14 cellular contexts compared by ENCODE assay signal in genomic region chr5:175516933-175517823, GRCh38. TPM values are rescaled to one million over a fixed set of nuclear protein-coding genes. Genes with fewer than 3 reads are reported as not detected.
DNase-seq lines count a peak whose midpoint lies in the region; ATAC-seq, FAIRE-seq and TF ChIP-seq lines count a peak whose summit lies in the region.
"Had no signal": no experiment of that assay in that cellular context is flagged by ENCODE, and none has a peak within 500 bp of the region (broad histone marks: within the 10 kb centered on the region; RNA-seq: fewer than 3 reads in every experiment).

No MANE protein-coding gene starts in this region.

- H3K4me3 ChIP-seq in K562 = no peak overlapping the region
- H3K4me3 ChIP-seq: ascending aorta, lower lobe of right lung, upper lobe of left lung had no signal

- no peaks in the 10 kb centered on the region for H3K27me3 ChIP-seq in K562 (ENCODE audit: control insufficient read depth in 2 of 2, insufficient read depth in 2 of 2, low read length in 2 of 2)
- H3K27me3 ChIP-seq: ascending aorta, upper lobe of left lung had no signal

- intact Hi-C loops in K562 (cut with micrococcal nuclease) = no loop called here

- H3K4me1 Mint-ChIP-seq in activated CD8-positive, alpha-beta memory T cell treated with anti-CD3 and anti-CD28 coated beads, Interleukin-2, amount 10 ng/mL, durations not matched to agents 7 days and 5 days = peaks cover 63% of the 10 kb centered on the region
- H3K4me1 Mint-ChIP-seq in stimulated activated naive CD8-positive, alpha-beta T cell treated with anti-CD3 and anti-CD28 coated beads, Interleukin-15, amount 100 ng/mL, for 72 hours = peaks cover 93% of the 10 kb centered on the region

- CTCF ChIA-PET in activated CD8-positive, alpha-beta memory T cell treated with anti-CD3 and anti-CD28 coated beads, Interleukin-2, amount 10 ng/mL, durations not matched to agents 7 days and 5 days (lab: Charles Lee) = interaction anchor here (1.4 to 3.0 kb wide), 4 partner anchors 10 to 53 kb away, joined by 3 to 13 read pairs (median 4); no protein-coding TSS in a partner anchor
- CTCF ChIA-PET in K562 (lab: Yijun Ruan, JAX; ENCODE audit: low intra/inter-chr PET ratio) = no interaction called here

- FAIRE-seq in K562 (lab: Jason Lieb, UNC) = peak; percentile 35

- peak; percentile 52 for DNase-seq in stimulated activated CD4-positive, alpha-beta T cell treated with anti-CD3 and anti-CD28 coated beads, Interleukin-15, amount 100 ng/mL, for 24 hours
- DNase-seq in stimulated activated CD4-positive, alpha-beta T cell treated with anti-CD3 and anti-CD28 coated beads, Interleukin-4, amount 100 ng/mL, for 1 hour = no peak
- no peak for DNase-seq in activated CD8-positive, alpha-beta memory T cell treated with anti-CD3 and anti-CD28 coated beads, Interleukin-2, amount 10 ng/mL, durations not matched to agents 7 days and 5 days
- DNase-seq in K562 (ENCODE audit: extremely low read depth in 1 of 4, low spot score in 3 of 4) = no peak
- no peak for DNase-seq in stimulated activated naive CD8-positive, alpha-beta T cell treated with anti-CD3 and anti-CD28 coated beads, Interleukin-15, amount 100 ng/mL, for 72 hours
- no peak for DNase-seq in NCI-H146 treated with DMSO at 0.1 percent for 48 hours (lab: John Stamatoyannopoulos, UW; ENCODE audit: unreplicated experiment)
- DNase-seq in DMS 273 (lab: John Stamatoyannopoulos, UW; ENCODE audit: unreplicated experiment) = no peak
- DNase-seq: DMS153, lower lobe of right lung, NCI-H1105 treated with DMSO at 0.1 percent for 48 hours, NCI-H446 treated with DMSO at 0.1 percent for 48 hours, upper lobe of left lung had no signal

- TF ChIP-seq EP300 in K562 (IDR thresholded peaks at IDR 0.05; ENCODE audit: low read length) = no peak

- TF ChIP-seq POLR2A in K562 (conservative IDR thresholded peaks at IDR 0.05) = no peak

- no peak for TF ChIP-seq RAD21 in K562 (CRISPR knock-in tag; conservative IDR thresholded peaks at IDR 0.05 in 1 of 2, IDR thresholded peaks at IDR 0.05 in 1 of 2)

- H3K9ac ChIP-seq in K562 (ENCODE audit: insufficient read depth in 1 of 2, low read depth in 2 of 2, low read length in 2 of 2) = no peak overlapping the region

- no peak for TF ChIP-seq CTCF in K562 (IDR thresholded peaks at IDR 0.05 in 2 of 3, conservative IDR thresholded peaks at IDR 0.05 in 1 of 3; ENCODE audit: insufficient read depth in 2 of 3, low read depth in 1 of 3, low read length in 3 of 3)

- H3K27ac ChIP-seq in K562 (ENCODE audit: extremely low read depth, low read depth, low read length) = peak overlapping the region; percentile 52; the same call in 2 of the 3 replicates
- H3K27ac ChIP-seq: ascending aorta, lower lobe of right lung, upper lobe of left lung had no signal

- WGBS in K562 (ENCODE audit: insufficient coverage, low coverage, missing lambda C conversion rate) = 58% methylated on average over 10 of the region's 10 CpGs

- in situ Hi-C loops in K562 (cut with MboI) = no loop called here

- BruUV-seq in K562 (replicated peaks; lab: Mats Ljungman, UMichigan) = no TSS peak

- peak overlapping the region; percentile 82 for H3K27ac Mint-ChIP-seq in activated CD8-positive, alpha-beta memory T cell treated with anti-CD3 and anti-CD28 coated beads, Interleukin-2, amount 10 ng/mL, durations not matched to agents 7 days and 5 days
- peak overlapping the region; percentile 99 for H3K27ac Mint-ChIP-seq in stimulated activated naive CD8-positive, alpha-beta T cell treated with anti-CD3 and anti-CD28 coated beads, Interleukin-15, amount 100 ng/mL, for 72 hours

- H3K27me3 Mint-ChIP-seq in activated CD8-positive, alpha-beta memory T cell treated with anti-CD3 and anti-CD28 coated beads, Interleukin-2, amount 10 ng/mL, durations not matched to agents 7 days and 5 days = no peaks in the 10 kb centered on the region
- H3K27me3 Mint-ChIP-seq in stimulated activated naive CD8-positive, alpha-beta T cell treated with anti-CD3 and anti-CD28 coated beads, Interleukin-15, amount 100 ng/mL, for 72 hours = no peaks in the 10 kb centered on the region

- POLR2A ChIA-PET in K562 (lab: Yijun Ruan, JAX) = interaction anchor here (0.5 to 1.6 kb wide), 8 partner anchors 8 to 53 kb away, joined by 3 to 6 read pairs (median 3); partner anchors contain the start of gene SFXN1

- no peak for ATAC-seq in activated CD8-positive, alpha-beta memory T cell treated with anti-CD3 and anti-CD28 coated beads, Interleukin-2, amount 10 ng/mL, durations not matched to agents 7 days and 5 days
- peak; percentile 40 for ATAC-seq in K562
- no peak for ATAC-seq in stimulated activated naive CD8-positive, alpha-beta T cell treated with anti-CD3 and anti-CD28 coated beads, Interleukin-15, amount 100 ng/mL, for 72 hours
- no peak for ATAC-seq in HG02981 (IDR thresholded peaks at IDR 0.05; ENCODE audit: unreplicated experiment)
- ATAC-seq: lower lobe of right lung had no signal

- H3K9me3 Mint-ChIP-seq in activated CD8-positive, alpha-beta memory T cell treated with anti-CD3 and anti-CD28 coated beads, Interleukin-2, amount 10 ng/mL, durations not matched to agents 7 days and 5 days (ENCODE audit: low read depth) = peaks cover 4% of the 10 kb centered on the region
- H3K9me3 Mint-ChIP-seq in stimulated activated naive CD8-positive, alpha-beta T cell treated with anti-CD3 and anti-CD28 coated beads, Interleukin-15, amount 100 ng/mL, for 72 hours = peaks cover 10 to 16% of the 10 kb centered on the region in 2 donors

- H3K4me1 ChIP-seq in K562 (replicated peaks in 1 of 2; ENCODE audit: control insufficient read depth in 2 of 2, insufficient read depth in 2 of 2, low read length in 2 of 2) = peaks cover 9 to 15% of the 10 kb centered on the region in 2 experiments; a peak in 3 of 5 replicates
- H3K4me1 ChIP-seq: ascending aorta, lower lobe of right lung, upper lobe of left lung had no signal

- H3K79me2 ChIP-seq in K562 (ENCODE audit: control insufficient read depth, insufficient read depth, low read length) = no peaks in the 10 kb centered on the region

- H3K4me3 Mint-ChIP-seq in activated CD8-positive, alpha-beta memory T cell treated with anti-CD3 and anti-CD28 coated beads, Interleukin-2, amount 10 ng/mL, durations not matched to agents 7 days and 5 days = peak overlapping the region; percentile 37
- H3K4me3 Mint-ChIP-seq in stimulated activated naive CD8-positive, alpha-beta T cell treated with anti-CD3 and anti-CD28 coated beads, Interleukin-15, amount 100 ng/mL, for 72 hours = peak overlapping the region; percentile 79 to 83

- peaks cover 4% of the 10 kb centered on the region for H3K9me1 ChIP-seq in K562 (ENCODE audit: control insufficient read depth, insufficient read depth, low read length)

- H3K9me3 ChIP-seq in K562 (replicated peaks; ENCODE audit: control insufficient read depth, insufficient read depth, low read depth, low read length) = no peaks in the 10 kb centered on the region
- H3K9me3 ChIP-seq: ascending aorta, lower lobe of right lung, upper lobe of left lung had no signal

- no peak overlapping the region for H2AFZ ChIP-seq in K562 (ENCODE audit: low read depth, low read length)

- H4K20me1 ChIP-seq in K562 (replicated peaks; ENCODE audit: control insufficient read depth, insufficient read depth, low read length) = peaks cover 15% of the 10 kb centered on the region; the same call in 1 of the 2 replicates

- H3K36me3 Mint-ChIP-seq in activated CD8-positive, alpha-beta memory T cell treated with anti-CD3 and anti-CD28 coated beads, Interleukin-2, amount 10 ng/mL, durations not matched to agents 7 days and 5 days = peaks cover 80% of the 10 kb centered on the region

- H3K4me2 ChIP-seq in K562 (ENCODE audit: insufficient read depth, low read length) = no peak overlapping the region

- H3K36me3 ChIP-seq in K562 (ENCODE audit: control insufficient read depth, insufficient read depth, low read length) = peaks cover 95% of the 10 kb centered on the region

TF ChIP-seq in K562, 482 proteins besides CTCF, POLR2A, EP300 and RAD21:
- TF ChIP-seq GTF2E2 (tag; IDR thresholded peaks at IDR 0.05) = peak; percentile 54; the same call in 1 of the 2 replicates
- no peak for TF ChIP-seq TCF7L2 (IDR thresholded peaks at IDR 0.05; ENCODE audit: low read depth, low read length)
- TF ChIP-seq NR2C2 (CRISPR knock-in tag; IDR thresholded peaks at IDR 0.05) = 0 out of 2 replicates have a peak, but pooled peaks have one; percentile 28
- TF ChIP-seq NR2C2 (tag; IDR thresholded peaks at IDR 0.05) = no peak
- TF ChIP-seq MED1 (CRISPR knock-in tag; IDR thresholded peaks at IDR 0.05; ENCODE audit: borderline replicate concordance) = no peak
- TF ChIP-seq TRIM28 (IDR thresholded peaks at IDR 0.05) = no peak
- no peak for TF ChIP-seq FOXM1 (IDR thresholded peaks at IDR 0.05; ENCODE audit: low read depth)
- no peak for TF ChIP-seq FOXM1 (CRISPR knock-in tag; IDR thresholded peaks at IDR 0.05; ENCODE audit: low read depth)
- TF ChIP-seq SREBF2 (CRISPR knock-in tag; IDR thresholded peaks at IDR 0.05) = no peak
- TF ChIP-seq TEAD1 (CRISPR knock-in tag; IDR thresholded peaks at IDR 0.05) = 0 out of 4 replicates have a peak, but pooled peaks of 1 of the 2 experiments have one; percentile 50
- no peak for TF ChIP-seq ZNF644 (tag; IDR thresholded peaks at IDR 0.05; ENCODE audit: low read depth)

RNA-seq across cellular contexts. Expression of gene SFXN1, which starts 38.8 kb away (rescaled TPM):
- 100 to 1,000 TPM; 174 to 230 TPM for total RNA-seq in activated CD8-positive, alpha-beta memory T cell treated with anti-CD3 and anti-CD28 coated beads, Interleukin-2, amount 10 ng/mL, durations not matched to agents 7 days and 5 days
- 132 and 237 TPM in 2 replicates for total RNA-seq in K562 (2011; cell fraction: chromatin; rRNA removed; ENCODE audit: low replicate concordance)
- total RNA-seq in K562 (2011; cell fraction: nucleolus; rRNA removed) = 53.5 and 61.5 TPM in 2 replicates
- total RNA-seq in K562 (2011; cell fraction: nucleoplasm; rRNA removed) = 121 and 188 TPM in 2 replicates
- total RNA-seq in K562 (2014; rRNA removed) (109 and 113 TPM in 2 replicates), K562 (2014; rRNA removed; fragmentation: Illumina TruSeq; extraction: Trizol) (128 and 129 TPM in 2 replicates), K562 (2015; rRNA removed; fragmentation: Illumina TruSeq; extraction: Trizol) (112 and 113 TPM in 2 replicates), K562 (2021) (141 and 147 TPM in 2 replicates)
- polyA plus RNA-seq in K562 (2011; rRNA removed) (227 and 261 TPM in 2 replicates), K562 (2014; fragmentation: Illumina TruSeq; extraction: Trizol) (190 and 197 TPM in 2 replicates), K562 (2014; fragmentation: Nextera tagmentation; extraction: Ambion mirVana) (10 to 100 TPM; 31.8 to 34.0 TPM), K562 (2014; rRNA removed) (83.1 and 101 TPM in 2 replicates)
- polyA plus RNA-seq in K562 (2011; cell fraction: cytosol; rRNA removed) = 191 and 230 TPM in 2 replicates
- polyA plus RNA-seq in K562 (2011; cell fraction: nucleus; rRNA removed) = 171 and 185 TPM in 2 replicates
- polyA plus RNA-seq in K562 (2012) = 80.2 and 143 TPM in 2 replicates
- 473 and 585 TPM in 2 replicates for polyA minus RNA-seq in K562 (2011; rRNA and poly(A)+ RNA removed)
- 144 and 181 TPM in 2 replicates for polyA minus RNA-seq in K562 (2011; cell fraction: cytosol; rRNA and poly(A)+ RNA removed)
- polyA minus RNA-seq in K562 (2011; cell fraction: nucleus; rRNA and poly(A)+ RNA removed) = 52.8 and 105 TPM in 2 replicates
